In the genomic region with DNA sequence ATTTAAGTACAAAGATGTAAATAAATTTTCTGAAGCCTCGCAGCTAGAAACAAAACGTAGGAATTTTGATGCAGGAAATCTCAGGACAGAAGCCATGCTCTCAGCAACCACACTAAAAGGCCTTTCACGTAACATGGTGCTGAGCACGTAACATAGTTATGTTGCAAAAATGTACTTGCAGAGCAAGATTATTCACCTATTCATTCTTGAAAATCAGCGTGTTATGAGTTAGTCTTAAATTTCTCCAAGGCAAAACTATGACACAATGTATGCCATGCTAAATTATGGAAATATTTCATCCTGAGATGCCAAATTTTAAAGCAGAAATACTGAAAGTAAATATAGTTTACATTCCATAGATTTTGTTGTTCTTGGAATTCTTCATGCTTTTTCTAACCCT, we compare ENCODE assay signal across 31 cellular contexts.
"Had no signal": no experiment of that assay in that cellular context is flagged by ENCODE, and none has a peak within 500 bp of the region (broad histone marks: within the 10 kb centered on the region; RNA-seq: fewer than 3 reads in every experiment).

No MANE protein-coding gene starts in this region.

- H3K27me3 ChIP-seq: dorsolateral prefrontal cortex, foreskin keratinocyte, gastroesophageal sphincter, heart left ventricle, hepatocyte, left lung, ovary, sigmoid colon, spleen, testis, tibial artery, upper lobe of left lung had no signal

- H3K36me3 Mint-ChIP-seq: naive thymus-derived CD4-positive, alpha-beta T cell; stimulated activated memory B cell treated with anti-CD40 and anti-IgM and Interleukin-4, amounts not matched to agents 10 μg/mL and 1 μg/mL and 100 μg/mL, for 72 hours had no signal

- H3K4me1 Mint-ChIP-seq: nephron progenitor cell; stimulated activated memory B cell treated with anti-CD40 and anti-IgM and Interleukin-4, amounts not matched to agents 10 μg/mL and 1 μg/mL and 100 μg/mL, for 72 hours had no signal

- H3K4me1 ChIP-seq: foreskin keratinocyte, gastroesophageal sphincter, left lung, psoas muscle, sigmoid colon, spleen, testis, tibial artery, upper lobe of left lung had no signal

- H3K4me3 ChIP-seq: dorsolateral prefrontal cortex, gastroesophageal sphincter, heart left ventricle, hepatocyte, left lung, ovary, psoas muscle, sigmoid colon, spleen, testis, tibial artery, upper lobe of left lung had no signal

- H3K4me3 Mint-ChIP-seq: naive thymus-derived CD4-positive, alpha-beta T cell; nephron progenitor cell; stimulated activated memory B cell treated with anti-CD40 and anti-IgM and Interleukin-4, amounts not matched to agents 10 μg/mL and 1 μg/mL and 100 μg/mL, for 72 hours had no signal

- H3K4me2 ChIP-seq: hepatocyte had no signal

- H2AFZ ChIP-seq: hepatocyte had no signal

- H3K36me3 ChIP-seq: left lung, ovary, sigmoid colon, spleen, tibial artery, upper lobe of left lung had no signal

- H3K27ac ChIP-seq: dorsolateral prefrontal cortex, epithelial cell of prostate, foreskin keratinocyte, gastroesophageal sphincter, heart left ventricle, hepatocyte, left lung, ovary, psoas muscle, sigmoid colon, spleen, testis, tibial artery, upper lobe of left lung had no signal

- H3K9me3 Mint-ChIP-seq: nephron progenitor cell had no signal

- H3K9me3 ChIP-seq: gastroesophageal sphincter, heart left ventricle, left lung, ovary, psoas muscle, sigmoid colon, testis, tibial artery, upper lobe of left lung had no signal

- H3K27ac Mint-ChIP-seq: naive thymus-derived CD4-positive, alpha-beta T cell; nephron progenitor cell; stimulated activated memory B cell treated with anti-CD40 and anti-IgM and Interleukin-4, amounts not matched to agents 10 μg/mL and 1 μg/mL and 100 μg/mL, for 72 hours had no signal

- ATAC-seq: esophagus mucosa; foreskin keratinocyte; gastroesophageal sphincter; heart left ventricle; left cardiac atrium; left lung; naive thymus-derived CD4-positive, alpha-beta T cell; psoas muscle; right cardiac atrium; stimulated activated memory B cell treated with anti-CD40 and anti-IgM and Interleukin-4, amounts not matched to agents 10 μg/mL and 1 μg/mL and 100 μg/mL, for 72 hours; stimulated activated naive CD8-positive, alpha-beta T cell treated with anti-CD3 and anti-CD28 coated beads, Interleukin-15, Interleukin-2, amounts not matched to agents 100 U/mL and 50 U/mL, for 24 hours had no signal

- H3K27me3 Mint-ChIP-seq: naive thymus-derived CD4-positive, alpha-beta T cell; stimulated activated memory B cell treated with anti-CD40 and anti-IgM and Interleukin-4, amounts not matched to agents 10 μg/mL and 1 μg/mL and 100 μg/mL, for 72 hours had no signal

- FAIRE-seq: kidney, urothelium cell line had no signal

- H3K79me2 ChIP-seq: hepatocyte had no signal

- DNase-seq: cortex of kidney; dorsolateral prefrontal cortex; effector CD4-positive, alpha-beta T cell; foreskin keratinocyte; heart left ventricle; kidney; left cardiac atrium; left lung; mesenchymal stem cell; midbrain; naive thymus-derived CD4-positive, alpha-beta T cell; nephron progenitor cell; nucleus accumbens; ovary; posterior cingulate gyrus; psoas muscle; right cardiac atrium; sigmoid colon; spleen; stimulated activated CD4-positive, alpha-beta T cell treated with anti-CD3 and anti-CD28 coated beads, Interleukin-4, amount 100 ng/mL, for 4 hours; stimulated activated naive CD8-positive, alpha-beta T cell treated with anti-CD3 and anti-CD28 coated beads, Interleukin-15, Interleukin-2, amounts not matched to agents 100 U/mL and 50 U/mL, for 24 hours; substantia nigra; testis; tibial artery; upper lobe of left lung had no signal
